Comparison of ENCODE assay signal across 8 cellular contexts in genomic region chr15:45454825-45455224, GRCh38.
A peak's percentile ranks its signal among the peaks of the same experiment; 100 is the strongest.
DNase-seq lines count a peak whose midpoint lies in the region; TF ChIP-seq lines count a peak whose summit lies in the region.

No MANE protein-coding gene starts in this region.

- H4K5ac ChIP-seq in H9 (ENCODE audit: insufficient read length, low read depth, low read length) = no peak overlapping the region

- no peak overlapping the region for H3T11ph ChIP-seq in H9 (ENCODE audit: low read length)

- DNase-seq in GM04503 (ENCODE audit: low read depth) = peak; percentile 75
- no peak for DNase-seq in H9
- peak; percentile 60 for DNase-seq in NCI-H2196 (lab: John Stamatoyannopoulos, UW; ENCODE audit: unreplicated experiment)
- DNase-seq in activated T-cell treated with anti-CD3 and anti-CD28 coated beads for 1 hour (ENCODE audit: low read depth) = peak; percentile 38
- peak; percentile 98 for DNase-seq in fibroblast of the aortic adventitia (ENCODE audit: low read depth)
- no peak for DNase-seq in NCI-H524 (lab: John Stamatoyannopoulos, UW)
- no peak for DNase-seq in NCI-H2227 treated with DMSO at 0.1 percent for 48 hours (lab: John Stamatoyannopoulos, UW)

- no peak overlapping the region for H3K4me3 Mint-ChIP-seq in H9

- no peak overlapping the region for H2BK12ac ChIP-seq in H9 (ENCODE audit: insufficient read length, low read depth, low read length)

- H3K36me3 Mint-ChIP-seq in H9 (ENCODE audit: insufficient read depth in 1 of 3, low read depth in 3 of 3) = peaks cover 7 to 9% (median 9%) of the 10 kb centered on the region in 3 experiments; a peak in 6 of 7 replicates

- no peak overlapping the region for H3K56ac ChIP-seq in H9 (ENCODE audit: insufficient read length, low read depth, low read length)

- no peak overlapping the region for H4K8ac ChIP-seq in H9 (replicated peaks; ENCODE audit: insufficient read length, low read depth, low read length)

- H4K20me1 ChIP-seq in H9 (ENCODE audit: control insufficient read depth, insufficient read depth, insufficient read length) = no peaks in the 10 kb centered on the region

- no peaks in the 10 kb centered on the region for H3K79me2 ChIP-seq in H9 (ENCODE audit: insufficient read depth, low read length)

- peaks cover 5% of the 10 kb centered on the region for H3K9me3 ChIP-seq in H9 (ENCODE audit: control insufficient read depth, low read depth, low read length)
- H3K9me3 ChIP-seq in skeletal muscle satellite cell (replicated peaks; ENCODE audit: low read length) = no peaks in the 10 kb centered on the region

- H3K4me2 ChIP-seq in H9 (ENCODE audit: insufficient read depth, insufficient read length, low read length) = no peak overlapping the region
- peak overlapping the region; percentile 72 for H3K4me2 ChIP-seq in skeletal muscle satellite cell (ENCODE audit: low read length)

- H4K91ac ChIP-seq in H9 (ENCODE audit: insufficient read length, low read depth, low read length) = no peak overlapping the region

- no peak overlapping the region for H2BK120ac ChIP-seq in H9 (ENCODE audit: low read depth, low read length, poor library complexity, severe bottlenecking)

- H3K4me1 Mint-ChIP-seq in H9 = peaks cover 16 to 21% of the 10 kb centered on the region in 2 experiments

- no peak overlapping the region for H3K27ac ChIP-seq in H9 (ENCODE audit: insufficient read length, low read depth, low read length)

- H3K4ac ChIP-seq in H9 (ENCODE audit: low read depth, low read length) = no peak overlapping the region

- H3K4me3 ChIP-seq in fibroblast of the aortic adventitia (ENCODE audit: low read depth, low read length) (peak overlapping the region; percentile 10), skeletal muscle satellite cell (ENCODE audit: low read length) (peak overlapping the region; percentile 29)

- TF ChIP-seq CTCF in H9 (conservative IDR thresholded peaks at IDR 0.05) = no peak
- peak; percentile 39 for TF ChIP-seq CTCF in fibroblast of the aortic adventitia (IDR thresholded peaks at IDR 0.05; ENCODE audit: insufficient read depth, low read length)

- H3K9me3 Mint-ChIP-seq in H9 = peaks cover 14 to 17% of the 10 kb centered on the region in 2 experiments

- no peak overlapping the region for H2BK15ac ChIP-seq in H9 (ENCODE audit: low read depth, low read length)

- H3K27me3 ChIP-seq in H9 (ENCODE audit: insufficient read depth, low read length) (peaks cover 2% of the 10 kb centered on the region; the same call in 1 of the 2 replicates), skeletal muscle satellite cell (ENCODE audit: control insufficient read depth, insufficient read depth, low read length) (no peaks in the 10 kb centered on the region)

- no peak overlapping the region for H3K27ac Mint-ChIP-seq in H9

- no peak overlapping the region for H2BK20ac ChIP-seq in H9 (ENCODE audit: low read depth, low read length, poor library complexity, severe bottlenecking)

- no peaks in the 10 kb centered on the region for H3K79me1 ChIP-seq in H9 (ENCODE audit: insufficient read depth, low read depth, low read length, poor library complexity, severe bottlenecking)

- H3K27me3 Mint-ChIP-seq in H9 (ENCODE audit: low read depth) = peaks cover 56% of the 10 kb centered on the region

- H2AK5ac ChIP-seq in H9 (ENCODE audit: insufficient read length, low read length) = no peak overlapping the region

- no peaks in the 10 kb centered on the region; the same call in 1 of the 2 replicates for H3K4me1 ChIP-seq in H9 (ENCODE audit: insufficient read depth, low read length)
- peaks cover 26% of the 10 kb centered on the region for H3K4me1 ChIP-seq in skeletal muscle satellite cell (ENCODE audit: control insufficient read depth, insufficient read depth, low read length)

- H3K14ac ChIP-seq in H9 (ENCODE audit: insufficient read depth, low read length) = 0 out of 2 replicates have a peak overlapping the region, but pooled peaks have one; percentile 45

- H3K36me3 ChIP-seq in skeletal muscle satellite cell (ENCODE audit: insufficient read depth, low read length) = no peaks in the 10 kb centered on the region

- no CpG with 5 or more reads among the region's 8 CpGs for WGBS in H9 (ENCODE audit: extremely low coverage, insufficient read length, low lambda C conversion rate)

- H2AFZ ChIP-seq in H9 (ENCODE audit: low read length) = no peak overlapping the region

- no peak overlapping the region for H3K18ac ChIP-seq in H9 (ENCODE audit: insufficient read length, low read depth, low read length)

- no peak overlapping the region for H2BK5ac ChIP-seq in H9 (ENCODE audit: insufficient read length, low read length)

- H3K23me2 ChIP-seq in H9 (ENCODE audit: insufficient read length, low read depth, low read length, poor library complexity, severe bottlenecking) = no peaks in the 10 kb centered on the region

- H3K9ac ChIP-seq in H9 (ENCODE audit: extremely low read depth, insufficient read length, low read length) (no peak overlapping the region), skeletal muscle satellite cell (ENCODE audit: low read depth, low read length) (peak overlapping the region; percentile 54)

- no peak overlapping the region for H3K23ac ChIP-seq in H9 (ENCODE audit: insufficient read length, low read depth, low read length)

Comparison
In these comparisons a context has a peak if more than half of its experiments do, and no peak if none do; other contexts are left out.
1. DNase-seq: peak in GM04503 (single experiment), NCI-H2196 (single experiment), activated T-cell treated with anti-CD3 and anti-CD28 coated beads for 1 hour (single experiment) and fibroblast of the aortic adventitia (single experiment); none in H9 (single experiment), NCI-H524 (0 of 2) and NCI-H2227 treated with DMSO at 0.1 percent for 48 hours (single experiment).